In the genomic region with DNA sequence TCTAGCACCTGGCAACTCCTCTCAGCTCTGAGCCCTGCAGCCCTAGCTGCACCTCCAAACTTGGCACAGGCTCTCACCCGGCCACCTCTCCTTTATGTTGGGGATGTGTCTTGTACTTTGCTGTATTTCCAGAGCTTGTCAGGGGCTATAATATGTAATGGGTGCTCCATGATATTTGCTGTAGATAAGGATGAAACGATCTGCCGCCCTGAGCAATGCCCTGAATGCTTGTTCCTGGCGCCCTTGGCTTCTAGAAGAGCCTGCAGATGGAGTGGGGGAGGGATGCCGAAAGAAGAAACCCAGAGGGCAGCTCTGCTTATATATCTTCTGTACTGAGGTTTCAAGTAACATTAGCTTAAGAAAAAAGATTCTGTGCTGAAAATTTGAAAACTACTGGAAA, we compare ENCODE assay signal across 13 cellular contexts. TPM values are rescaled to one million over a fixed set of nuclear protein-coding genes. Genes with fewer than 3 reads are reported as not detected.
DNase-seq lines count a peak whose midpoint lies in the region; ATAC-seq and TF ChIP-seq lines count a peak whose summit lies in the region.
"Had no signal": no experiment of that assay in that cellular context is flagged by ENCODE, and none has a peak within 500 bp of the region (broad histone marks: within the 10 kb centered on the region; RNA-seq: fewer than 3 reads in every experiment).

No MANE protein-coding gene starts in this region.

- in situ Hi-C loops in GM13976 (cut with MboI; ENCODE audit: low sequenced_read_pairs, unreplicated experiment), result no loop called here

- WGBS in right cardiac atrium, result 86% methylated on average over 5 of the region's 5 CpGs

- H3K27me3 ChIP-seq in BLaER1 (no peaks in the 10 kb centered on the region), right cardiac atrium (ENCODE audit: control insufficient read depth, insufficient read depth) (no peaks in the 10 kb centered on the region), skeletal muscle satellite cell (ENCODE audit: control insufficient read depth, insufficient read depth, low read length) (no peaks in the 10 kb centered on the region)
- H3K27me3 ChIP-seq: testis had no signal

- intact Hi-C loops in right cardiac atrium (cut with DNase I), result no loop called here

- DNase-seq in right cardiac atrium, result no peak
- DNase-seq in GM13976 (ENCODE audit: low spot score), result no peak
- no peak for DNase-seq in NCI-H2081 treated with DMSO at 0.1 percent for 48 hours (lab: John Stamatoyannopoulos, UW)
- DNase-seq in SHP77 treated with DMSO at 0.1 percent for 48 hours (lab: John Stamatoyannopoulos, UW), result no peak
- DNase-seq: activated CD4-positive, alpha-beta T cell treated with anti-CD3 and anti-CD28 coated beads for 1 hour; MM.1S; NCI-H2081; NCI-H526 treated with DMSO at 0.1 percent for 48 hours; testis had no signal

- H4K20me1 ChIP-seq in BLaER1, result no peaks in the 10 kb centered on the region

- peak overlapping the region; percentile 35; the same call in 1 of the 2 replicates for H3K4me2 ChIP-seq in BLaER1
- peak overlapping the region; percentile 53 for H3K4me2 ChIP-seq in skeletal muscle satellite cell (ENCODE audit: low read length)

- TF ChIP-seq CTCF in GM13976 (IDR thresholded peaks at IDR 0.05; ENCODE audit: borderline replicate concordance, control extremely low read depth, extremely low read depth, insufficient read depth, missing control alignments), result no peak

- H3K4me1 ChIP-seq in BLaER1, result peaks cover 23% of the 10 kb centered on the region
- H3K4me1 ChIP-seq in right cardiac atrium (ENCODE audit: control insufficient read depth, insufficient read depth, low read length), result peaks cover 3% of the 10 kb centered on the region
- peaks cover 53% of the 10 kb centered on the region for H3K4me1 ChIP-seq in skeletal muscle satellite cell (ENCODE audit: control insufficient read depth, insufficient read depth, low read length)
- H3K4me1 ChIP-seq: testis had no signal

- H3K36me3 ChIP-seq in BLaER1 (no peaks in the 10 kb centered on the region), skeletal muscle satellite cell (ENCODE audit: insufficient read depth, low read length) (no peaks in the 10 kb centered on the region)

- ATAC-seq in SK-N-SH treated with all-trans-retinoic acid at 6 μM for 48 hours, result peak; percentile 10; the same call in 1 of the 3 replicates
- ATAC-seq in right cardiac atrium, result no peak
- ATAC-seq in GM18868 (IDR thresholded peaks at IDR 0.05; ENCODE audit: unreplicated experiment), result no peak

- H3K27ac ChIP-seq in BLaER1, result no peak overlapping the region
- H3K27ac ChIP-seq in right cardiac atrium (ENCODE audit: low read length), result peak overlapping the region; percentile 33
- H3K27ac ChIP-seq: testis had no signal

- H3K4me3 ChIP-seq in BLaER1, result no peak overlapping the region
- no peak overlapping the region for H3K4me3 ChIP-seq in right cardiac atrium (ENCODE audit: low read length)
- H3K4me3 ChIP-seq in skeletal muscle satellite cell (ENCODE audit: low read length), result no peak overlapping the region
- H3K4me3 ChIP-seq: testis had no signal

- H3K9ac ChIP-seq in BLaER1 (no peak overlapping the region), skeletal muscle satellite cell (ENCODE audit: low read depth, low read length) (peak overlapping the region; percentile 47)

- no peaks in the 10 kb centered on the region for H3K9me3 ChIP-seq in BLaER1
- no peaks in the 10 kb centered on the region for H3K9me3 ChIP-seq in right cardiac atrium (ENCODE audit: control insufficient read depth, low read length)
- no peaks in the 10 kb centered on the region for H3K9me3 ChIP-seq in skeletal muscle satellite cell (replicated peaks; ENCODE audit: low read length)
- H3K9me3 ChIP-seq: testis had no signal

TF ChIP-seq in SK-N-SH treated with all-trans-retinoic acid at 6 μM for 48 hours, 23 proteins besides CTCF, POLR2A, EP300 and RAD21:
- TF ChIP-seq ZNF70 (CRISPR knock-in tag; IDR thresholded peaks at IDR 0.05) (no peak), ZFP30 (CRISPR knock-in tag; IDR thresholded peaks at IDR 0.05) (no peak), PPARA (CRISPR knock-in tag; IDR thresholded peaks at IDR 0.05; ENCODE audit: borderline replicate concordance) (no peak), ZC3H10 (CRISPR knock-in tag; IDR thresholded peaks at IDR 0.05) (no peak), ARNTL (CRISPR knock-in tag; IDR thresholded peaks at IDR 0.05; ENCODE audit: borderline replicate concordance, low read depth) (no peak), OSR1 (CRISPR knock-in tag; IDR thresholded peaks at IDR 0.05) (no peak), ZNF565 (CRISPR knock-in tag; conservative IDR thresholded peaks at IDR 0.05; ENCODE audit: low read depth) (no peak), GLIS3 (CRISPR knock-in tag; IDR thresholded peaks at IDR 0.05) (no peak)
- TF ChIP-seq, protein P1, sequence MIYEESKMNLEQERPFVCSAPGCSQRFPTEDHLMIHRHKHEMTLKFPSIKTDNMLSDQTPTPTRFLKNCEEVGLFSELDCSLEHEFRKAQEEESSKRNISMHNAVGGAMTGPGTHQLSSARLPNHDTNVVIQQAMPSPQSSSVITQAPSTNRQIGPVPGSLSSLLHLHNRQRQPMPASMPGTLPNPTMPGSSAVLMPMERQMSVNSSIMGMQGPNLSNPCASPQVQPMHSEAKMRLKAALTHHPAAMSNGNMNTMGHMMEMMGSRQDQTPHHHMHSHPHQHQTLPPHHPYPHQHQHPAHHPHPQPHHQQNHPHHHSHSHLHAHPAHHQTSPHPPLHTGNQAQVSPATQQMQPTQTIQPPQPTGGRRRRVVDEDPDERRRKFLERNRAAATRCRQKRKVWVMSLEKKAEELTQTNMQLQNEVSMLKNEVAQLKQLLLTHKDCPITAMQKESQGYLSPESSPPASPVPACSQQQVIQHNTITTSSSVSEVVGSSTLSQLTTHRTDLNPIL (CRISPR knock-in tag; IDR thresholded peaks at IDR 0.05; ENCODE audit: low read depth), result no peak

RNA-seq across cellular contexts. Expression of gene ZBTB38, which starts 35.9 kb away (rescaled TPM):
- total RNA-seq in right cardiac atrium, result 10 to 100 TPM; 68.6 to 76.9 (median 73.6) TPM
- polyA plus RNA-seq in right cardiac atrium, result 14.6 TPM
- total RNA-seq in skeletal muscle satellite cell (2012; rRNA removed), result 73.2 and 78.1 TPM in 2 replicates
